In the genomic region with DNA sequence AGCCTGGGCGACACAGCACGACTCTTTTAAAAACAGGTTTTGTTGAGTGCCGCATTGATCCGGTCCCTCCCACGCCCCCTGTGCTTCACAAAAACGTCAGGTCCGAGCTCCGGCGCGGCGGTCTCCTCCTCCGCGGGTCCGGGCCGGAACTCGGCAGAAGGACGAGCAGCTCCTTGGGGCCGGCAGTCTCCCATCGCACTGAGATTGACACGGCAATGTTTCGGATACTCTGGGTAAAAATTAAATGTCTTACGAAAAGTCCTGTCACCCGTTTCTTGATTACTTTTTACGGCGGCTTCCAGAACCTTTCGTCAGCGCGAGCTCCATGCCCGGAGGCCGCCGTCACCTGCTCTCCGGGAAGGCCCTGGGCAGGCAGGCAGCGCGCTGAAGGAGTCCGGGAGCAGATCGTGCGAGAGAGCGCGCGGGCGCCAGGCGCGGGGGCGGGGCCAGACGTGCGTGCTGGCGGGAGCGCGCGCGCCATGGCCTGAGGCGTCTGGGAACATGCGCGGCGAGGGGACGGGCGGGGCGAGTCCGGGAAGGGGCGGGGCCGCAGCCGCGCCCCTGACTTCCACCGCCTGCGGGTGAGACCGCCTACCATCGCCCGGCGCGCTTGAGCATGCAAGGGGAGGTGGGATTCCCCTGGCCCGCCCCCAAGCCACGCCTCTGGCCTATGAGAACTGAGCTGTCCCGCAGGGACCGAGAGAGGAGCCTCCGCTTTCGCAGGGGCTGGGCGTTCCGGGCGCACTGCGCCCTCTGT, we compare ENCODE assay signal across 1 cellular context.
TF ChIP-seq lines count a peak whose summit lies in the region.

No MANE protein-coding gene starts in this region.

TF ChIP-seq in HEK293, 187 proteins besides CTCF, POLR2A, EP300 and RAD21 (continued from another document and continues in another):
- TF ChIP-seq, protein P1, sequence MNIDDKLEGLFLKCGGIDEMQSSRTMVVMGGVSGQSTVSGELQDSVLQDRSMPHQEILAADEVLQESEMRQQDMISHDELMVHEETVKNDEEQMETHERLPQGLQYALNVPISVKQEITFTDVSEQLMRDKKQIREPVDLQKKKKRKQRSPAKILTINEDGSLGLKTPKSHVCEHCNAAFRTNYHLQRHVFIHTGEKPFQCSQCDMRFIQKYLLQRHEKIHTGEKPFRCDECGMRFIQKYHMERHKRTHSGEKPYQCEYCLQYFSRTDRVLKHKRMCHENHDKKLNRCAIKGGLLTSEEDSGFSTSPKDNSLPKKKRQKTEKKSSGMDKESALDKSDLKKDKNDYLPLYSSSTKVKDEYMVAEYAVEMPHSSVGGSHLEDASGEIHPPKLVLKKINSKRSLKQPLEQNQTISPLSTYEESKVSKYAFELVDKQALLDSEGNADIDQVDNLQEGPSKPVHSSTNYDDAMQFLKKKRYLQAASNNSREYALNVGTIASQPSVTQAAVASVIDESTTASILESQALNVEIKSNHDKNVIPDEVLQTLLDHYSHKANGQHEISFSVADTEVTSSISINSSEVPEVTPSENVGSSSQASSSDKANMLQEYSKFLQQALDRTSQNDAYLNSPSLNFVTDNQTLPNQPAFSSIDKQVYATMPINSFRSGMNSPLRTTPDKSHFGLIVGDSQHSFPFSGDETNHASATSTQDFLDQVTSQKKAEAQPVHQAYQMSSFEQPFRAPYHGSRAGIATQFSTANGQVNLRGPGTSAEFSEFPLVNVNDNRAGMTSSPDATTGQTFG (tag by site-specific recombination; IDR thresholded peaks at IDR 0.05; ENCODE audit: borderline replicate concordance) = no peak
- no peak for TF ChIP-seq RBAK (tag by site-specific recombination; IDR thresholded peaks at IDR 0.05)
- TF ChIP-seq ZNF530 (tag by site-specific recombination; IDR thresholded peaks at IDR 0.05; ENCODE audit: low read depth) = no peak
- TF ChIP-seq, protein P2, sequence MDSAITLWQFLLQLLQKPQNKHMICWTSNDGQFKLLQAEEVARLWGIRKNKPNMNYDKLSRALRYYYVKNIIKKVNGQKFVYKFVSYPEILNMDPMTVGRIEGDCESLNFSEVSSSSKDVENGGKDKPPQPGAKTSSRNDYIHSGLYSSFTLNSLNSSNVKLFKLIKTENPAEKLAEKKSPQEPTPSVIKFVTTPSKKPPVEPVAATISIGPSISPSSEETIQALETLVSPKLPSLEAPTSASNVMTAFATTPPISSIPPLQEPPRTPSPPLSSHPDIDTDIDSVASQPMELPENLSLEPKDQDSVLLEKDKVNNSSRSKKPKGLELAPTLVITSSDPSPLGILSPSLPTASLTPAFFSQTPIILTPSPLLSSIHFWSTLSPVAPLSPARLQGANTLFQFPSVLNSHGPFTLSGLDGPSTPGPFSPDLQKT (IDR thresholded peaks at IDR 0.05; ENCODE audit: borderline replicate concordance, low read depth, low read length) = no peak
- no peak for TF ChIP-seq YY2 (tag by site-specific recombination; IDR thresholded peaks at IDR 0.05)
- TF ChIP-seq, protein P3, sequence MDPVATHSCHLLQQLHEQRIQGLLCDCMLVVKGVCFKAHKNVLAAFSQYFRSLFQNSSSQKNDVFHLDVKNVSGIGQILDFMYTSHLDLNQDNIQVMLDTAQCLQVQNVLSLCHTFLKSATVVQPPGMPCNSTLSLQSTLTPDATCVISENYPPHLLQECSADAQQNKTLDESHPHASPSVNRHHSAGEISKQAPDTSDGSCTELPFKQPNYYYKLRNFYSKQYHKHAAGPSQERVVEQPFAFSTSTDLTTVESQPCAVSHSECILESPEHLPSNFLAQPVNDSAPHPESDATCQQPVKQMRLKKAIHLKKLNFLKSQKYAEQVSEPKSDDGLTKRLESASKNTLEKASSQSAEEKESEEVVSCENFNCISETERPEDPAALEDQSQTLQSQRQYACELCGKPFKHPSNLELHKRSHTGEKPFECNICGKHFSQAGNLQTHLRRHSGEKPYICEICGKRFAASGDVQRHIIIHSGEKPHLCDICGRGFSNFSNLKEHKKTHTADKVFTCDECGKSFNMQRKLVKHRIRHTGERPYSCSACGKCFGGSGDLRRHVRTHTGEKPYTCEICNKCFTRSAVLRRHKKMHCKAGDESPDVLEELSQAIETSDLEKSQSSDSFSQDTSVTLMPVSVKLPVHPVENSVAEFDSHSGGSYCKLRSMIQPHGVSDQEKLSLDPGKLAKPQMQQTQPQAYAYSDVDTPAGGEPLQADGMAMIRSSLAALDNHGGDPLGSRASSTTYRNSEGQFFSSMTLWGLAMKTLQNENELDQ (tag by site-specific recombination; IDR thresholded peaks at IDR 0.05; ENCODE audit: low read depth) = no peak
- no peak for TF ChIP-seq HOXD13 (CRISPR knock-in tag; IDR thresholded peaks at IDR 0.05; ENCODE audit: borderline replicate concordance)
- no peak for TF ChIP-seq PRDM1 (tag by site-specific recombination; IDR thresholded peaks at IDR 0.05)
- no peak for TF ChIP-seq ZNF777 (tag by site-specific recombination; IDR thresholded peaks at IDR 0.05; ENCODE audit: borderline replicate concordance)
- TF ChIP-seq ZNF174 (tag by site-specific recombination; IDR thresholded peaks at IDR 0.05) = no peak
- TF ChIP-seq, protein P4, sequence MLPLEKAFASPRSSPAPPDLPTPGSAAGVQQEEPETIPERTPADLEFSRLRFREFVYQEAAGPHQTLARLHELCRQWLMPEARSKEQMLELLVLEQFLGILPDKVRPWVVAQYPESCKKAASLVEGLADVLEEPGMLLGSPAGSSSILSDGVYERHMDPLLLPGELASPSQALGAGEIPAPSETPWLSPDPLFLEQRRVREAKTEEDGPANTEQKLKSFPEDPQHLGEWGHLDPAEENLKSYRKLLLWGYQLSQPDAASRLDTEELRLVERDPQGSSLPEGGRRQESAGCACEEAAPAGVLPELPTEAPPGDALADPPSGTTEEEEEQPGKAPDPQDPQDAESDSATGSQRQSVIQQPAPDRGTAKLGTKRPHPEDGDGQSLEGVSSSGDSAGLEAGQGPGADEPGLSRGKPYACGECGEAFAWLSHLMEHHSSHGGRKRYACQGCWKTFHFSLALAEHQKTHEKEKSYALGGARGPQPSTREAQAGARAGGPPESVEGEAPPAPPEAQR (tag by site-specific recombination; IDR thresholded peaks at IDR 0.05) = no peak
- TF ChIP-seq, protein P5, sequence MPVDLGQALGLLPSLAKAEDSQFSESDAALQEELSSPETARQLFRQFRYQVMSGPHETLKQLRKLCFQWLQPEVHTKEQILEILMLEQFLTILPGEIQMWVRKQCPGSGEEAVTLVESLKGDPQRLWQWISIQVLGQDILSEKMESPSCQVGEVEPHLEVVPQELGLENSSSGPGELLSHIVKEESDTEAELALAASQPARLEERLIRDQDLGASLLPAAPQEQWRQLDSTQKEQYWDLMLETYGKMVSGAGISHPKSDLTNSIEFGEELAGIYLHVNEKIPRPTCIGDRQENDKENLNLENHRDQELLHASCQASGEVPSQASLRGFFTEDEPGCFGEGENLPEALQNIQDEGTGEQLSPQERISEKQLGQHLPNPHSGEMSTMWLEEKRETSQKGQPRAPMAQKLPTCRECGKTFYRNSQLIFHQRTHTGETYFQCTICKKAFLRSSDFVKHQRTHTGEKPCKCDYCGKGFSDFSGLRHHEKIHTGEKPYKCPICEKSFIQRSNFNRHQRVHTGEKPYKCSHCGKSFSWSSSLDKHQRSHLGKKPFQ (tag by site-specific recombination; IDR thresholded peaks at IDR 0.05) = no peak
- peak; percentile 76 for TF ChIP-seq ZNF629 (tag by site-specific recombination; IDR thresholded peaks at IDR 0.05)
- peak; percentile 99 for TF ChIP-seq ZBTB8A (tag by site-specific recombination; IDR thresholded peaks at IDR 0.05)
- TF ChIP-seq ZNF416 (tag by site-specific recombination; IDR thresholded peaks at IDR 0.05) = no peak
- TF ChIP-seq SP3 (tag by site-specific recombination; IDR thresholded peaks at IDR 0.05) = peak; percentile 91
- no peak for TF ChIP-seq HOXA7 (CRISPR knock-in tag; IDR thresholded peaks at IDR 0.05; ENCODE audit: borderline replicate concordance)
- peak; percentile 83 for TF ChIP-seq IKZF3 (tag by site-specific recombination; IDR thresholded peaks at IDR 0.05)
- no peak for TF ChIP-seq BCL11B (tag by site-specific recombination; IDR thresholded peaks at IDR 0.05; ENCODE audit: low read depth)
- no peak for TF ChIP-seq ZNF843 (tag by site-specific recombination; IDR thresholded peaks at IDR 0.05)
- TF ChIP-seq ZNF24 (tag by site-specific recombination; IDR thresholded peaks at IDR 0.05) = no peak; the same call in 1 of the 2 replicates
- TF ChIP-seq ZNF114 (tag by site-specific recombination; IDR thresholded peaks at IDR 0.05) = no peak
- peak; percentile 52; the same call in 1 of the 2 replicates for TF ChIP-seq MZF1 (tag by site-specific recombination; IDR thresholded peaks at IDR 0.05; ENCODE audit: borderline replicate concordance)
- TF ChIP-seq OVOL3 (tag by site-specific recombination; IDR thresholded peaks at IDR 0.05) = no peak
- TF ChIP-seq KLF7 (tag by site-specific recombination; IDR thresholded peaks at IDR 0.05; ENCODE audit: borderline replicate concordance) = no peak
- TF ChIP-seq, protein P6, sequence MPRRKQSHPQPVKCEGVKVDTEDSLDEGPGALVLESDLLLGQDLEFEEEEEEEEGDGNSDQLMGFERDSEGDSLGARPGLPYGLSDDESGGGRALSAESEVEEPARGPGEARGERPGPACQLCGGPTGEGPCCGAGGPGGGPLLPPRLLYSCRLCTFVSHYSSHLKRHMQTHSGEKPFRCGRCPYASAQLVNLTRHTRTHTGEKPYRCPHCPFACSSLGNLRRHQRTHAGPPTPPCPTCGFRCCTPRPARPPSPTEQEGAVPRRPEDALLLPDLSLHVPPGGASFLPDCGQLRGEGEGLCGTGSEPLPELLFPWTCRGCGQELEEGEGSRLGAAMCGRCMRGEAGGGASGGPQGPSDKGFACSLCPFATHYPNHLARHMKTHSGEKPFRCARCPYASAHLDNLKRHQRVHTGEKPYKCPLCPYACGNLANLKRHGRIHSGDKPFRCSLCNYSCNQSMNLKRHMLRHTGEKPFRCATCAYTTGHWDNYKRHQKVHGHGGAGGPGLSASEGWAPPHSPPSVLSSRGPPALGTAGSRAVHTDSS (tag by site-specific recombination; IDR thresholded peaks at IDR 0.05) = no peak
- no peak for TF ChIP-seq ZSCAN16 (tag by site-specific recombination; IDR thresholded peaks at IDR 0.05)
- TF ChIP-seq, protein P7, sequence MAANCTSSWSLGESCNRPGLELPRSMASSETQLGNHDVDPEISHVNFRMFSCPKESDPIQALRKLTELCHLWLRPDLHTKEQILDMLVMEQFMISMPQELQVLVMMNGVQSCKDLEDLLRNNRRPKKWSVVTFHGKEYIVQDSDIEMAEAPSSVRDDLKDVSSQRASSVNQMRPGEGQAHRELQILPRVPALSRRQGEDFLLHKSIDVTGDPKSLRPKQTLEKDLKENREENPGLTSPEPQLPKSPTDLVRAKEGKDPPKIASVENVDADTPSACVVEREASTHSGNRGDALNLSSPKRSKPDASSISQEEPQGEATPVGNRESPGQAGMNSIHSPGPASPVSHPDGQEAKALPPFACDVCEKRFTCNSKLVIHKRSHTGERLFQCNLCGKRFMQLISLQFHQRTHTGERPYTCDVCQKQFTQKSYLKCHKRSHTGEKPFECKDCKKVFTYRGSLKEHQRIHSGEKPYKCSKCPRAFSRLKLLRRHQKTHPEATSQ (tag by site-specific recombination; IDR thresholded peaks at IDR 0.05) = peak; percentile 7; the same call in 1 of the 2 replicates
- TF ChIP-seq ZNF23 (tag by site-specific recombination; IDR thresholded peaks at IDR 0.05; ENCODE audit: borderline replicate concordance) = no peak
- no peak; the same call in none of the 2 replicates for TF ChIP-seq ZNF184 (tag by site-specific recombination; IDR thresholded peaks at IDR 0.05)
- TF ChIP-seq ZFP37 (tag by site-specific recombination; IDR thresholded peaks at IDR 0.05) = peak; percentile 89
- no peak for TF ChIP-seq ZNF433 (tag by site-specific recombination; IDR thresholded peaks at IDR 0.05; ENCODE audit: low read depth)
- TF ChIP-seq ZFP3 (tag by site-specific recombination; IDR thresholded peaks at IDR 0.05; ENCODE audit: low read depth) = no peak
- TF ChIP-seq ZNF624 (tag by site-specific recombination; IDR thresholded peaks at IDR 0.05) = no peak
- TF ChIP-seq, protein P8, sequence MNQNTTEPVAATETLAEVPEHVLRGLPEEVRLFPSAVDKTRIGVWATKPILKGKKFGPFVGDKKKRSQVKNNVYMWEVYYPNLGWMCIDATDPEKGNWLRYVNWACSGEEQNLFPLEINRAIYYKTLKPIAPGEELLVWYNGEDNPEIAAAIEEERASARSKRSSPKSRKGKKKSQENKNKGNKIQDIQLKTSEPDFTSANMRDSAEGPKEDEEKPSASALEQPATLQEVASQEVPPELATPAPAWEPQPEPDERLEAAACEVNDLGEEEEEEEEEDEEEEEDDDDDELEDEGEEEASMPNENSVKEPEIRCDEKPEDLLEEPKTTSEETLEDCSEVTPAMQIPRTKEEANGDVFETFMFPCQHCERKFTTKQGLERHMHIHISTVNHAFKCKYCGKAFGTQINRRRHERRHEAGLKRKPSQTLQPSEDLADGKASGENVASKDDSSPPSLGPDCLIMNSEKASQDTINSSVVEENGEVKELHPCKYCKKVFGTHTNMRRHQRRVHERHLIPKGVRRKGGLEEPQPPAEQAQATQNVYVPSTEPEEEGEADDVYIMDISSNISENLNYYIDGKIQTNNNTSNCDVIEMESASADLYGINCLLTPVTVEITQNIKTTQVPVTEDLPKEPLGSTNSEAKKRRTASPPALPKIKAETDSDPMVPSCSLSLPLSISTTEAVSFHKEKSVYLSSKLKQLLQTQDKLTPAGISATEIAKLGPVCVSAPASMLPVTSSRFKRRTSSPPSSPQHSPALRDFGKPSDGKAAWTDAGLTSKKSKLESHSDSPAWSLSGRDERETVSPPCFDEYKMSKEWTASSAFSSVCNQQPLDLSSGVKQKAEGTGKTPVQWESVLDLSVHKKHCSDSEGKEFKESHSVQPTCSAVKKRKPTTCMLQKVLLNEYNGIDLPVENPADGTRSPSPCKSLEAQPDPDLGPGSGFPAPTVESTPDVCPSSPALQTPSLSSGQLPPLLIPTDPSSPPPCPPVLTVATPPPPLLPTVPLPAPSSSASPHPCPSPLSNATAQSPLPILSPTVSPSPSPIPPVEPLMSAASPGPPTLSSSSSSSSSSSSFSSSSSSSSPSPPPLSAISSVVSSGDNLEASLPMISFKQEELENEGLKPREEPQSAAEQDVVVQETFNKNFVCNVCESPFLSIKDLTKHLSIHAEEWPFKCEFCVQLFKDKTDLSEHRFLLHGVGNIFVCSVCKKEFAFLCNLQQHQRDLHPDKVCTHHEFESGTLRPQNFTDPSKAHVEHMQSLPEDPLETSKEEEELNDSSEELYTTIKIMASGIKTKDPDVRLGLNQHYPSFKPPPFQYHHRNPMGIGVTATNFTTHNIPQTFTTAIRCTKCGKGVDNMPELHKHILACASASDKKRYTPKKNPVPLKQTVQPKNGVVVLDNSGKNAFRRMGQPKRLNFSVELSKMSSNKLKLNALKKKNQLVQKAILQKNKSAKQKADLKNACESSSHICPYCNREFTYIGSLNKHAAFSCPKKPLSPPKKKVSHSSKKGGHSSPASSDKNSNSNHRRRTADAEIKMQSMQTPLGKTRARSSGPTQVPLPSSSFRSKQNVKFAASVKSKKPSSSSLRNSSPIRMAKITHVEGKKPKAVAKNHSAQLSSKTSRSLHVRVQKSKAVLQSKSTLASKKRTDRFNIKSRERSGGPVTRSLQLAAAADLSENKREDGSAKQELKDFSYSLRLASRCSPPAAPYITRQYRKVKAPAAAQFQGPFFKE (tag by site-specific recombination; IDR thresholded peaks at IDR 0.05; ENCODE audit: borderline replicate concordance) = no peak
- TF ChIP-seq, protein P9, sequence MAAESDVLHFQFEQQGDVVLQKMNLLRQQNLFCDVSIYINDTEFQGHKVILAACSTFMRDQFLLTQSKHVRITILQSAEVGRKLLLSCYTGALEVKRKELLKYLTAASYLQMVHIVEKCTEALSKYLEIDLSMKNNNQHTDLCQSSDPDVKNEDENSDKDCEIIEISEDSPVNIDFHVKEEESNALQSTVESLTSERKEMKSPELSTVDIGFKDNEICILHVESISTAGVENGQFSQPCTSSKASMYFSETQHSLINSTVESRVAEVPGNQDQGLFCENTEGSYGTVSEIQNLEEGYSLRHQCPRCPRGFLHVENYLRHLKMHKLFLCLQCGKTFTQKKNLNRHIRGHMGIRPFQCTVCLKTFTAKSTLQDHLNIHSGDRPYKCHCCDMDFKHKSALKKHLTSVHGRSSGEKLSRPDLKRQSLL (tag by site-specific recombination; IDR thresholded peaks at IDR 0.05) = peak; percentile 76
- TF ChIP-seq ZNF510 (tag by site-specific recombination; IDR thresholded peaks at IDR 0.05; ENCODE audit: insufficient replicate concordance) = no peak
